ENCODE assay signal across 1 cellular context in the genomic region with DNA sequence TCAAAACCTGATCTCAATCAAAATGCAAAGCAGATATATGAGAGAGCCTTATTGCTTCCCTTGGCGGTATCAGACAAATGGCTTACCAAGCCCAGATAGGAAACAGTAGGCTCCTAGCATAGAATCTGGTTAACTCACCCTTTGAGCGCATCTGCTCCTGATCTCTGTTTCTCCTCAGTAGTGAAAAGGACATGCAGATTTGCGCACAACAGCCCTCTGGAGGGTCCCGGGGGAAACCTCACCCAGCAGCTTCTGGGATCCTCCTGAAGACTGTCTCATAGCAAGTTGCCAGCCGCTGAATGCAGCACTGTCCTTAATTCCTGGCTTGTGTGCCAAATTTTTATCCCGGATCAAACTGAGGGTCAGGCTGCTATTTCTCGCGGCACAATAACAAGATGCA.
TF ChIP-seq lines count a peak whose summit lies in the region.

No MANE protein-coding gene starts in this region.

TF ChIP-seq in WTC11, 78 proteins besides CTCF, POLR2A, EP300 and RAD21 (continued from another document):
- TF ChIP-seq, protein P1, sequence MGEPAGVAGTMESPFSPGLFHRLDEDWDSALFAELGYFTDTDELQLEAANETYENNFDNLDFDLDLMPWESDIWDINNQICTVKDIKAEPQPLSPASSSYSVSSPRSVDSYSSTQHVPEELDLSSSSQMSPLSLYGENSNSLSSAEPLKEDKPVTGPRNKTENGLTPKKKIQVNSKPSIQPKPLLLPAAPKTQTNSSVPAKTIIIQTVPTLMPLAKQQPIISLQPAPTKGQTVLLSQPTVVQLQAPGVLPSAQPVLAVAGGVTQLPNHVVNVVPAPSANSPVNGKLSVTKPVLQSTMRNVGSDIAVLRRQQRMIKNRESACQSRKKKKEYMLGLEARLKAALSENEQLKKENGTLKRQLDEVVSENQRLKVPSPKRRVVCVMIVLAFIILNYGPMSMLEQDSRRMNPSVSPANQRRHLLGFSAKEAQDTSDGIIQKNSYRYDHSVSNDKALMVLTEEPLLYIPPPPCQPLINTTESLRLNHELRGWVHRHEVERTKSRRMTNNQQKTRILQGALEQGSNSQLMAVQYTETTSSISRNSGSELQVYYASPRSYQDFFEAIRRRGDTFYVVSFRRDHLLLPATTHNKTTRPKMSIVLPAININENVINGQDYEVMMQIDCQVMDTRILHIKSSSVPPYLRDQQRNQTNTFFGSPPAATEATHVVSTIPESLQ (CRISPR knock-in tag; IDR thresholded peaks at IDR 0.05), result no peak
- TF ChIP-seq ETV6 (CRISPR knock-in tag; IDR thresholded peaks at IDR 0.05) (no peak), KAT7 (CRISPR knock-in tag; IDR thresholded peaks at IDR 0.05; ENCODE audit: borderline replicate concordance) (no peak)
